ENCODE assay signal across 18 cellular contexts in the genomic region with DNA sequence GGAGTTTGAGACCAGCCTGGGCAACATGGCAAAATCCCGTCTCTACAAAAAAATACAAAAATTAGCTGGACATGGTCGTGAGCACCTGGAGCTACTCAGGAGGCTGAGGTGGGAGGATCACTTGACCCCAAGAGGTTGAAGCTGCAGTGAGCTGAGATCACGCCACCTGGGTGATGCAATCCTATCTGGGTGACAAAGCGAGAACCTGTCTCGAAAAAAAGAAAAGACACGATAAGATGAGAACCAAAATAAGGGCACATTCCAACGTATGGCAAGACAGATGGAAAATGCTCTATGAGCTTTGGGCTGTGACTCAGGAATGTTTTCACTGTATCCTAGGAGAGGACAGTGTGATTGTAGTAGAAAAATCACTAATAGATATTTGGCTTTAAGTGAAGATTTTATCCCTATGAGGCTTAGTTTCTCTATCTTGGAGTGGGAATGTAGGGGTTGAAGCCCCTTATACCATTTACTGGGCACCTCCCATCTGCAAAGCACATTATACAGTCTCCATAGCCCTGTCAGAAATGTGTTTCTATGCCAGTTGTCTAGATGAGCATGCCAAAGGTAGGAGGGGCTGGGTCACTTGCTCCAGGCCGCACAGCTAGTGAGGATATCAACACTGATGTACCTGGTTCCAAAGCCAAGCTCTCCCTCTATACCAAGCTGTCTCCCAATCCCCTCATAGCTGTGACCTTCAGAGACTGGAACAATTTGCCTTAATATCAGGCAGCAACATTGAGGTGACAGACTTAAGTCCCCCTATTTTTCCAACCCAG. TPM values are rescaled to one million over a fixed set of nuclear protein-coding genes. Genes with fewer than 3 reads are reported as not detected.
DNase-seq lines count a peak whose midpoint lies in the region; ATAC-seq, FAIRE-seq and TF ChIP-seq lines count a peak whose summit lies in the region.
"Had no signal": no experiment of that assay in that cellular context is flagged by ENCODE, and none has a peak within 500 bp of the region (broad histone marks: within the 10 kb centered on the region; RNA-seq: fewer than 3 reads in every experiment).

No MANE protein-coding gene starts in this region.

- no peaks in the 10 kb centered on the region for H3K27me3 Mint-ChIP-seq in WTC11 (ENCODE audit: low read depth)

- H2AFZ ChIP-seq in HepG2 (ENCODE audit: low read length) (no peak overlapping the region), mesenchymal stem cell (ENCODE audit: low read depth, low read length) (no peak overlapping the region)

- FAIRE-seq in HepG2 (lab: Jason Lieb, UNC), result no peak
- FAIRE-seq: A204.1, D721Med, G401.6, GM12891, GM19239 had no signal

- peak overlapping the region; percentile 54 for H2AK5ac ChIP-seq in mesenchymal stem cell (ENCODE audit: low read length, severe bottlenecking)

- no peak overlapping the region for H3K18ac ChIP-seq in mesenchymal stem cell (ENCODE audit: low read depth in 1 of 2, low read length in 2 of 2)

- no peaks in the 10 kb centered on the region for H3K4me1 Mint-ChIP-seq in WTC11
- H3K4me1 Mint-ChIP-seq: H9 had no signal

- POLR2A ChIA-PET in HepG2 (lab: Yijun Ruan, JAX), result no interaction called here
- POLR2A ChIA-PET in WTC11 (lab: Charles Lee), result no interaction called here

- no peak overlapping the region for H3K14ac ChIP-seq in mesenchymal stem cell (ENCODE audit: low read length in 2 of 2)

- H3K4me2 ChIP-seq in HepG2 (ENCODE audit: low read depth, low read length), result no peak overlapping the region
- H3K4me2 ChIP-seq in mesenchymal stem cell (ENCODE audit: low read length, poor library complexity, severe bottlenecking), result no peak overlapping the region

- in situ Hi-C loops in HepG2 (cut with HindIII; ENCODE audit: extremely low pct_ligation_motif_present, low pct_unique_long_range_greater_than_20kb), result no loop called here

- no peak overlapping the region for H2BK12ac ChIP-seq in mesenchymal stem cell (ENCODE audit: low read length in 2 of 2)

- H3K9me3 Mint-ChIP-seq in WTC11, result peaks cover 30% of the 10 kb centered on the region

- H3K4ac ChIP-seq in mesenchymal stem cell (ENCODE audit: low read depth in 1 of 2, low read length in 2 of 2), result no peak overlapping the region

- H3K27ac Mint-ChIP-seq in WTC11, result no peak overlapping the region
- H3K27ac Mint-ChIP-seq: CD4-positive, alpha-beta T cell had no signal

- no peaks in the 10 kb centered on the region for H3K36me3 ChIP-seq in HepG2 (replicated peaks in 1 of 2; ENCODE audit: control insufficient read depth in 1 of 2, insufficient read depth in 2 of 2, low read length in 2 of 2)
- H3K36me3 ChIP-seq in right lobe of liver, result no peaks in the 10 kb centered on the region
- H3K36me3 ChIP-seq in mesenchymal stem cell (ENCODE audit: control insufficient read depth in 1 of 2, insufficient read depth in 2 of 2, low read depth in 1 of 2, low read length in 2 of 2), result peaks cover 0 to 3% of the 10 kb centered on the region in 2 experiments
- peaks cover 0 to 22% (median 14%) of the 10 kb centered on the region in 4 donors for H3K36me3 ChIP-seq in stomach
- H3K36me3 ChIP-seq: BE2C had no signal

- BruUV-seq in HepG2 (replicated peaks; lab: Mats Ljungman, UMichigan), result no TSS peak

- H3K27ac ChIP-seq in HepG2 (ENCODE audit: extremely low read length, insufficient read depth, low read length), result no peak overlapping the region
- H3K27ac ChIP-seq in right lobe of liver, result no peak overlapping the region
- H3K27ac ChIP-seq in mesenchymal stem cell (ENCODE audit: low read length, poor library complexity, severe bottlenecking), result peak overlapping the region; percentile 28
- H3K27ac ChIP-seq in stomach, result peak overlapping the region in 1 of 5 donors; percentile 17

- H3K27me3 ChIP-seq in HepG2 (ENCODE audit: control insufficient read depth in 1 of 2, insufficient read depth in 2 of 2, low read length in 2 of 2), result 0 out of 5 replicates have a peak, but pooled peaks cover 0 to 1% of the 10 kb centered on the region in 2 experiments
- H3K27me3 ChIP-seq in right lobe of liver, result no peaks in the 10 kb centered on the region
- no peaks in the 10 kb centered on the region for H3K27me3 ChIP-seq in mesenchymal stem cell (ENCODE audit: control insufficient read depth in 1 of 2, insufficient read depth in 1 of 2, low read length in 2 of 2)
- H3K27me3 ChIP-seq in stomach, result no peaks in the 10 kb centered on the region
- H3K27me3 ChIP-seq: BE2C had no signal

- H3K23ac ChIP-seq in mesenchymal stem cell (ENCODE audit: low read length in 2 of 2), result no peak overlapping the region

- peaks cover 14% of the 10 kb centered on the region for H3K36me3 Mint-ChIP-seq in WTC11

- no peak for TF ChIP-seq EP300 in HepG2 (IDR thresholded peaks at IDR 0.05; ENCODE audit: low read depth in 2 of 2, low read length in 2 of 2)
- TF ChIP-seq EP300 in HepG2 (CRISPR knock-in tag; IDR thresholded peaks at IDR 0.05; ENCODE audit: borderline replicate concordance), result no peak
- TF ChIP-seq EP300 in stomach (IDR thresholded peaks at IDR 0.05), result no peak

- no peak for DNase-seq in HepG2 (ENCODE audit: low spot score)
- no peak for DNase-seq in right lobe of liver
- no peak for DNase-seq in WTC11 (ENCODE audit: low spot score)
- DNase-seq in mesenchymal stem cell, result no peak
- DNase-seq in stomach, result no peak
- DNase-seq in SKM-1 (lab: John Stamatoyannopoulos, UW; ENCODE audit: unreplicated experiment), result no peak
- DNase-seq: BE2C; C1 segment of cervical spinal cord; Caco-2; CD4-positive, alpha-beta T cell; GOT3; H9 had no signal

- H4K91ac ChIP-seq in mesenchymal stem cell (ENCODE audit: low read length), result no peak overlapping the region

- TF ChIP-seq RAD21 in HepG2 (CRISPR knock-in tag; IDR thresholded peaks at IDR 0.05), result no peak

- CTCF ChIA-PET in HepG2 (lab: Yijun Ruan, JAX; ENCODE audit: low intra/inter-chr PET ratio, low total read pairs), result no interaction called here
- CTCF ChIA-PET in WTC11 (lab: Charles Lee), result interaction anchor here (0.8 to 1.6 kb wide), 3 partner anchors 13 to 46 kb away, joined by 3 to 5 read pairs (median 4); no protein-coding TSS in a partner anchor

- peaks cover 25% of the 10 kb centered on the region for H3K4me1 ChIP-seq in HepG2 (ENCODE audit: insufficient read depth, low read length)
- H3K4me1 ChIP-seq in right lobe of liver, result peaks cover 0 to 3% (median 0%) of the 10 kb centered on the region in 4 donors
- H3K4me1 ChIP-seq in mesenchymal stem cell (ENCODE audit: control insufficient read depth, insufficient read depth, low read depth, low read length), result peaks cover 8% of the 10 kb centered on the region
- peaks cover 0 to 10% (median 0%) of the 10 kb centered on the region in 4 donors for H3K4me1 ChIP-seq in stomach
- H3K4me1 ChIP-seq: BE2C had no signal

- intact Hi-C loops in HepG2 (cut with micrococcal nuclease; ENCODE audit: unreplicated experiment), result no loop called here
- intact Hi-C loops in right lobe of liver (cut with DNase I), result no loop called here
- intact Hi-C loops in stomach (cut with DNase I; ENCODE audit: low total_unique reads), result no loop called here

- peaks cover 13% of the 10 kb centered on the region for H3K79me1 ChIP-seq in mesenchymal stem cell (replicated peaks; ENCODE audit: low read length, poor library complexity, severe bottlenecking)

- H3K4me3 ChIP-seq in HepG2 (replicated peaks in 1 of 3; ENCODE audit: insufficient read depth in 1 of 3, low read depth in 2 of 3, low read length in 3 of 3), result no peak overlapping the region
- H3K4me3 ChIP-seq in right lobe of liver, result no peak overlapping the region
- no peak overlapping the region for H3K4me3 ChIP-seq in mesenchymal stem cell (ENCODE audit: insufficient read depth in 1 of 2, low read depth in 1 of 2, low read length in 2 of 2)
- no peak overlapping the region for H3K4me3 ChIP-seq in stomach

- no peak overlapping the region for H2BK15ac ChIP-seq in mesenchymal stem cell (ENCODE audit: low read depth, poor library complexity, severe bottlenecking)

- TF ChIP-seq POLR2A in HepG2 (IDR thresholded peaks at IDR 0.05; ENCODE audit: insufficient read depth in 1 of 2, low read depth in 2 of 2, low read length in 2 of 2) (no peak), right lobe of liver (IDR thresholded peaks at IDR 0.05) (no peak), stomach (IDR thresholded peaks at IDR 0.05) (no peak)

- H3K79me2 ChIP-seq in HepG2 (ENCODE audit: insufficient read depth, low read length), result no peaks in the 10 kb centered on the region

- H3K9ac ChIP-seq in HepG2 (ENCODE audit: insufficient read depth, low read depth, low read length) (no peak overlapping the region), mesenchymal stem cell (ENCODE audit: low read length) (no peak overlapping the region)

- H3K4me3 Mint-ChIP-seq in WTC11, result no peak overlapping the region
- H3K4me3 Mint-ChIP-seq: CD4-positive, alpha-beta T cell; H9 had no signal

- TF ChIP-seq CTCF in HepG2 (CRISPR knock-in tag; IDR thresholded peaks at IDR 0.05), result no peak
- no peak for TF ChIP-seq CTCF in right lobe of liver (IDR thresholded peaks at IDR 0.05)
- no peak for TF ChIP-seq CTCF in WTC11 (IDR thresholded peaks at IDR 0.05)
- no peak for TF ChIP-seq CTCF in stomach (IDR thresholded peaks at IDR 0.05)

- no peaks in the 10 kb centered on the region for H4K20me1 ChIP-seq in HepG2 (ENCODE audit: insufficient read depth, low read length)

- H4K8ac ChIP-seq in mesenchymal stem cell (ENCODE audit: low read length), result no peak overlapping the region

- H2BK5ac ChIP-seq in mesenchymal stem cell (ENCODE audit: low read depth, low read length, poor library complexity, severe bottlenecking), result no peak overlapping the region

- H2BK120ac ChIP-seq in mesenchymal stem cell (ENCODE audit: low read depth, low read length), result no peak overlapping the region

- no peak for ATAC-seq in HepG2
- ATAC-seq in right lobe of liver, result no peak
- ATAC-seq in WTC11, result no peak
- no peak for ATAC-seq in GM19324 (IDR thresholded peaks at IDR 0.05; ENCODE audit: low FRiP score, unreplicated experiment)

- no peaks in the 10 kb centered on the region for H3K9me3 ChIP-seq in HepG2 (ENCODE audit: low read length)
- H3K9me3 ChIP-seq in right lobe of liver, result no peaks in the 10 kb centered on the region
- peaks cover 12% of the 10 kb centered on the region for H3K9me3 ChIP-seq in mesenchymal stem cell (ENCODE audit: control insufficient read depth, low read length)
- peaks cover 0 to 10% (median 7%) of the 10 kb centered on the region in 4 donors for H3K9me3 ChIP-seq in stomach
- H3K9me3 ChIP-seq: BE2C had no signal

- WGBS in HepG2 (ENCODE audit: low lambda C conversion rate), result 14% methylated on average over 8 of the region's 8 CpGs
- WGBS in right lobe of liver (ENCODE audit: insufficient coverage, low coverage, low lambda C conversion rate, missing lambda C conversion rate), result 91% methylated on average over 7 of the region's 8 CpGs
- WGBS in mesenchymal stem cell, result 94% methylated on average over 8 of the region's 8 CpGs
- WGBS in stomach, 5 donors, result 89 to 92% (median 90%) methylated on average over 8 of the region's 8 CpGs

RNA-seq across cellular contexts. Expression of a gene that starts 53.6 kb away (rescaled TPM):
- total RNA-seq in HepG2 (2016; rRNA removed; fragmentation: Illumina TruSeq; extraction: Trizol), result not detected in 2 replicates
- total RNA-seq in HepG2 (2016; cell fraction: cytosol; rRNA removed; fragmentation: Illumina TruSeq; extraction: Trizol; ENCODE audit: low read depth), result not detected in 2 replicates
- total RNA-seq in HepG2 (2016; cell fraction: insoluble cytoplasmic fraction; rRNA removed; fragmentation: Illumina TruSeq; extraction: Trizol), result not detected in 2 replicates
- total RNA-seq in HepG2 (2016; cell fraction: membrane; rRNA removed; fragmentation: Illumina TruSeq; extraction: Trizol), result not detected in 2 replicates
- not detected in 2 replicates for total RNA-seq in HepG2 (2016; cell fraction: nucleus; rRNA removed; fragmentation: Illumina TruSeq; extraction: Trizol)
- not detected in 2 replicates for polyA plus RNA-seq in HepG2 (2011; rRNA removed)
- not detected in 2 replicates for polyA plus RNA-seq in HepG2 (2011; cell fraction: cytosol; rRNA removed)
- not detected in 2 replicates for polyA plus RNA-seq in HepG2 (2011; cell fraction: nucleus; rRNA removed)
- not detected in 2 replicates for polyA plus RNA-seq in HepG2 (2012)
- polyA plus RNA-seq in HepG2 (2016; cell fraction: cytosol; fragmentation: Illumina TruSeq; extraction: Trizol; ENCODE audit: low read depth), result not detected in 2 replicates
- not detected in 2 replicates for polyA plus RNA-seq in HepG2 (2016; cell fraction: insoluble cytoplasmic fraction; fragmentation: Illumina TruSeq; extraction: Trizol; ENCODE audit: low read depth)
- not detected in 2 replicates for polyA plus RNA-seq in HepG2 (2016; cell fraction: membrane; fragmentation: Illumina TruSeq; extraction: Trizol; ENCODE audit: low read depth)
- not detected in 2 replicates for polyA plus RNA-seq in HepG2 (2016; cell fraction: nucleus; fragmentation: Illumina TruSeq; extraction: Trizol; ENCODE audit: insufficient read depth, low read depth)
- 0.35 TPM in 1 of 2 replicates, not detected in the other for polyA minus RNA-seq in HepG2 (2011; rRNA and poly(A)+ RNA removed; ENCODE audit: low replicate concordance)
- polyA minus RNA-seq in HepG2 (2011; cell fraction: cytosol; rRNA and poly(A)+ RNA removed), result not detected in 2 replicates
- polyA minus RNA-seq in HepG2 (2011; cell fraction: nucleus; rRNA and poly(A)+ RNA removed), result not detected in 2 replicates
- under 1 TPM in 2 of 6 experiments, not detected in 4; 0.11 to 0.51 TPM for total RNA-seq in right lobe of liver
- 0.57 to 1.4 TPM (median 0.80 TPM) in 3 replicates for total RNA-seq in WTC11 (2021)
- polyA plus RNA-seq in mesenchymal stem cell (2013, experiment 1 of 2), result 0.11 TPM
- 0.05 TPM for polyA plus RNA-seq in mesenchymal stem cell (2013, experiment 2 of 2)
- total RNA-seq in stomach, result 1 to 10 TPM in 1 of 5 donors, under 1 TPM in 1, not detected in 3; 0.37 to 1.3 TPM
- polyA plus RNA-seq in stomach, result under 1 TPM in 2 of 3 donors, not detected in 1; 0.25 to 0.70 TPM
- total RNA-seq: Caco-2; CD4-positive, alpha-beta T cell had no signal
